ENCODE assay signal across 11 cellular contexts in the genomic region with DNA sequence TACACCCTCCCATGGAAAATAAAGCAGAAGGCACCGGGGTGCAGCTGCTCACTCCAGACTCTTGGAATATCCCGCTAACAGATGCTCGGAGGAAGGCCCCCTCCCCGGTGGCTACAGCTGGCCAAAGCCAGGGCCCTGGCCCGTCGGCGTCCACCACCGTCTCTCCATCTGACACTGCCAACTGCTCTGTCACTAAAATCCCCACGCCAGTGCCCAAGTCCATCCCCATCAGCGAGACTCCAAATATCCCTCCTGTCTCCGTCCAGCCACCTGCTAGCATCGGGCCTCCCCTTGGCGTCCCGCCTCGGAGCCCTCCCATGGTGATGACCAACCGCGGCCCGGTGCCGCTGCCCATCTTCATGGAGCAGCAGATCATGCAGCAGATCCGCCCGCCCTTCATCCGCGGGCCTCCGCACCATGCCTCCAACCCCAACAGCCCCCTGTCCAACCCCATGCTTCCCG.
A peak's percentile ranks its signal among the peaks of the same experiment; 100 is the strongest.
DNase-seq lines count a peak whose midpoint lies in the region; ATAC-seq and TF ChIP-seq lines count a peak whose summit lies in the region.
"Had no signal": no experiment of that assay in that cellular context is flagged by ENCODE, and none has a peak within 500 bp of the region (broad histone marks: within the 10 kb centered on the region; RNA-seq: fewer than 3 reads in every experiment).

No MANE protein-coding gene starts in this region.

- peaks cover 69% of the 10 kb centered on the region for H3K27me3 Mint-ChIP-seq in activated CD8-positive, alpha-beta memory T cell treated with anti-CD3 and anti-CD28 coated beads, Interleukin-2, amount 10 ng/mL, durations not matched to agents 7 days and 5 days
- H3K27me3 Mint-ChIP-seq in T-helper 17 cell (peaks cover 64% of the 10 kb centered on the region), glutamatergic neuron (ENCODE audit: unreplicated experiment) (peaks cover 11% of the 10 kb centered on the region)

- H3K27ac Mint-ChIP-seq in activated CD8-positive, alpha-beta memory T cell treated with anti-CD3 and anti-CD28 coated beads, Interleukin-2, amount 10 ng/mL, durations not matched to agents 7 days and 5 days: no peak overlapping the region
- no peak overlapping the region for H3K27ac Mint-ChIP-seq in T-helper 17 cell
- peak overlapping the region; percentile 94 for H3K27ac Mint-ChIP-seq in glutamatergic neuron (ENCODE audit: unreplicated experiment)

- peaks cover 25% of the 10 kb centered on the region for H3K4me1 Mint-ChIP-seq in activated CD8-positive, alpha-beta memory T cell treated with anti-CD3 and anti-CD28 coated beads, Interleukin-2, amount 10 ng/mL, durations not matched to agents 7 days and 5 days
- H3K4me1 Mint-ChIP-seq in T-helper 17 cell: no peaks in the 10 kb centered on the region
- H3K4me1 Mint-ChIP-seq in glutamatergic neuron (ENCODE audit: low read depth, unreplicated experiment): peaks cover 33% of the 10 kb centered on the region

- peaks cover 2% of the 10 kb centered on the region for H3K36me3 Mint-ChIP-seq in activated CD8-positive, alpha-beta memory T cell treated with anti-CD3 and anti-CD28 coated beads, Interleukin-2, amount 10 ng/mL, durations not matched to agents 7 days and 5 days
- peaks cover 2% of the 10 kb centered on the region for H3K36me3 Mint-ChIP-seq in T-helper 17 cell (ENCODE audit: low read depth)
- no peaks in the 10 kb centered on the region for H3K36me3 Mint-ChIP-seq in glutamatergic neuron (ENCODE audit: unreplicated experiment)

- CTCF ChIA-PET in activated CD8-positive, alpha-beta memory T cell treated with anti-CD3 and anti-CD28 coated beads, Interleukin-2, amount 10 ng/mL, durations not matched to agents 7 days and 5 days (lab: Charles Lee): interaction anchor here (0.9 to 1.6 kb wide), 3 partner anchors 18 to 605 kb away, joined by 3 to 4 read pairs (median 3); no protein-coding TSS in a partner anchor

- DNase-seq in activated CD8-positive, alpha-beta memory T cell treated with anti-CD3 and anti-CD28 coated beads, Interleukin-2, amount 10 ng/mL, durations not matched to agents 7 days and 5 days: no peak
- DNase-seq in activated CD8-positive, alpha-beta memory T cell treated with anti-CD3 and anti-CD28 coated beads, Interleukin-2, amount 50 U/mL, for 48 hours: no peak
- no peak for DNase-seq in T-helper 17 cell
- DNase-seq in glutamatergic neuron: peak; percentile 73
- peak; percentile 57 for DNase-seq in retina
- DNase-seq in NCI-H2227 treated with DMSO at 0.1 percent for 48 hours (lab: John Stamatoyannopoulos, UW): no peak
- no peak for DNase-seq in NAMALWA (ENCODE audit: low spot score)
- DNase-seq: GDM1, NCI-H1930, NCI-H526 had no signal

- no peaks in the 10 kb centered on the region for H3K9me3 Mint-ChIP-seq in activated CD8-positive, alpha-beta memory T cell treated with anti-CD3 and anti-CD28 coated beads, Interleukin-2, amount 10 ng/mL, durations not matched to agents 7 days and 5 days (ENCODE audit: low read depth)
- peaks cover 10% of the 10 kb centered on the region for H3K9me3 Mint-ChIP-seq in glutamatergic neuron (ENCODE audit: unreplicated experiment)

- peak overlapping the region; percentile 1 for H3K4me3 Mint-ChIP-seq in activated CD8-positive, alpha-beta memory T cell treated with anti-CD3 and anti-CD28 coated beads, Interleukin-2, amount 10 ng/mL, durations not matched to agents 7 days and 5 days
- H3K4me3 Mint-ChIP-seq in T-helper 17 cell (peak overlapping the region; percentile 60), glutamatergic neuron (ENCODE audit: unreplicated experiment) (peak overlapping the region; percentile 85)

- no peaks in the 10 kb centered on the region for H3K9me3 ChIP-seq in T-helper 17 cell (ENCODE audit: control insufficient read depth, low read length, poor library complexity, severe bottlenecking)

- ATAC-seq in activated CD8-positive, alpha-beta memory T cell treated with anti-CD3 and anti-CD28 coated beads, Interleukin-2, amount 10 ng/mL, durations not matched to agents 7 days and 5 days: no peak
- ATAC-seq in T-helper 17 cell: no peak
- no peak for ATAC-seq in HG03442 (IDR thresholded peaks at IDR 0.05; ENCODE audit: unreplicated experiment)

- no peak for TF ChIP-seq CTCF in glutamatergic neuron (IDR thresholded peaks at IDR 0.05; ENCODE audit: partially characterized antibody, unreplicated experiment)

Comparison
In these comparisons a context has a peak if more than half of its experiments do, and no peak if none do; other contexts are left out.
1. DNase-seq: peak in glutamatergic neuron (single experiment) and retina (single experiment); none in activated CD8-positive, alpha-beta memory T cell treated with anti-CD3 and anti-CD28 coated beads, Interleukin-2, amount 10 ng/mL, durations not matched to agents 7 days and 5 days (single experiment), activated CD8-positive, alpha-beta memory T cell treated with anti-CD3 and anti-CD28 coated beads, Interleukin-2, amount 50 U/mL, for 48 hours (single experiment), T-helper 17 cell (0 of 3), NCI-H2227 treated with DMSO at 0.1 percent for 48 hours (single experiment) and NAMALWA (single experiment).
2. H3K4me3 Mint-ChIP-seq: peak in every context shown above with its lines; median percentile 85 in glutamatergic neuron; 60 in T-helper 17 cell; 1 in activated CD8-positive, alpha-beta memory T cell treated with anti-CD3 and anti-CD28 coated beads, Interleukin-2, amount 10 ng/mL, durations not matched to agents 7 days and 5 days.